1 cellular context compared by ENCODE assay signal in genomic region chr17:10616502-10617119, GRCh38.
TF ChIP-seq lines count a peak whose summit lies in the region.

No MANE protein-coding gene starts in this region.

TF ChIP-seq in H1, 55 proteins besides CTCF, POLR2A, EP300 and RAD21 (continued from another document):
- TF ChIP-seq CHD7 (IDR thresholded peaks at IDR 0.05; ENCODE audit: insufficient replicate concordance, low read length) = no peak
- TF ChIP-seq JUND (IDR thresholded peaks at IDR 0.05; ENCODE audit: low read length) = 0 out of 2 replicates have a peak, but pooled peaks have one; percentile 30
- TF ChIP-seq RBBP5 (IDR thresholded peaks at IDR 0.05; ENCODE audit: borderline replicate concordance, low read depth, low read length) = no peak
- TF ChIP-seq, protein P1, sequence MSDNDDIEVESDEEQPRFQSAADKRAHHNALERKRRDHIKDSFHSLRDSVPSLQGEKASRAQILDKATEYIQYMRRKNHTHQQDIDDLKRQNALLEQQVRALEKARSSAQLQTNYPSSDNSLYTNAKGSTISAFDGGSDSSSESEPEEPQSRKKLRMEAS (IDR thresholded peaks at IDR 0.05) = no peak
- TF ChIP-seq BACH1 (IDR thresholded peaks at IDR 0.05; ENCODE audit: low read length) = 0 out of 2 replicates have a peak, but pooled peaks have one; percentile 5
- TF ChIP-seq SIN3A (conservative IDR thresholded peaks at IDR 0.05 in 1 of 2, IDR thresholded peaks at IDR 0.05 in 1 of 2; ENCODE audit: low read depth in 1 of 2, low read length in 2 of 2) = no peak
- no peak for TF ChIP-seq TAF7 (optimal IDR thresholded peaks at IDR 0.05; ENCODE audit: borderline replicate concordance, low read depth, low read length)
- TF ChIP-seq NANOG (IDR thresholded peaks at IDR 0.05; ENCODE audit: insufficient read depth, low read depth, low read length, poor library complexity, severe bottlenecking) = peak; percentile 7
